ENCODE assay signal across 1 cellular context in genomic region chr1:53929349-53929945, GRCh38.
TF ChIP-seq lines count a peak whose summit lies in the region.

No MANE protein-coding gene starts in this region.

TF ChIP-seq in GM23338, 12 proteins besides CTCF, POLR2A, EP300 and RAD21 (continued from another document):
- TF ChIP-seq, protein P1, sequence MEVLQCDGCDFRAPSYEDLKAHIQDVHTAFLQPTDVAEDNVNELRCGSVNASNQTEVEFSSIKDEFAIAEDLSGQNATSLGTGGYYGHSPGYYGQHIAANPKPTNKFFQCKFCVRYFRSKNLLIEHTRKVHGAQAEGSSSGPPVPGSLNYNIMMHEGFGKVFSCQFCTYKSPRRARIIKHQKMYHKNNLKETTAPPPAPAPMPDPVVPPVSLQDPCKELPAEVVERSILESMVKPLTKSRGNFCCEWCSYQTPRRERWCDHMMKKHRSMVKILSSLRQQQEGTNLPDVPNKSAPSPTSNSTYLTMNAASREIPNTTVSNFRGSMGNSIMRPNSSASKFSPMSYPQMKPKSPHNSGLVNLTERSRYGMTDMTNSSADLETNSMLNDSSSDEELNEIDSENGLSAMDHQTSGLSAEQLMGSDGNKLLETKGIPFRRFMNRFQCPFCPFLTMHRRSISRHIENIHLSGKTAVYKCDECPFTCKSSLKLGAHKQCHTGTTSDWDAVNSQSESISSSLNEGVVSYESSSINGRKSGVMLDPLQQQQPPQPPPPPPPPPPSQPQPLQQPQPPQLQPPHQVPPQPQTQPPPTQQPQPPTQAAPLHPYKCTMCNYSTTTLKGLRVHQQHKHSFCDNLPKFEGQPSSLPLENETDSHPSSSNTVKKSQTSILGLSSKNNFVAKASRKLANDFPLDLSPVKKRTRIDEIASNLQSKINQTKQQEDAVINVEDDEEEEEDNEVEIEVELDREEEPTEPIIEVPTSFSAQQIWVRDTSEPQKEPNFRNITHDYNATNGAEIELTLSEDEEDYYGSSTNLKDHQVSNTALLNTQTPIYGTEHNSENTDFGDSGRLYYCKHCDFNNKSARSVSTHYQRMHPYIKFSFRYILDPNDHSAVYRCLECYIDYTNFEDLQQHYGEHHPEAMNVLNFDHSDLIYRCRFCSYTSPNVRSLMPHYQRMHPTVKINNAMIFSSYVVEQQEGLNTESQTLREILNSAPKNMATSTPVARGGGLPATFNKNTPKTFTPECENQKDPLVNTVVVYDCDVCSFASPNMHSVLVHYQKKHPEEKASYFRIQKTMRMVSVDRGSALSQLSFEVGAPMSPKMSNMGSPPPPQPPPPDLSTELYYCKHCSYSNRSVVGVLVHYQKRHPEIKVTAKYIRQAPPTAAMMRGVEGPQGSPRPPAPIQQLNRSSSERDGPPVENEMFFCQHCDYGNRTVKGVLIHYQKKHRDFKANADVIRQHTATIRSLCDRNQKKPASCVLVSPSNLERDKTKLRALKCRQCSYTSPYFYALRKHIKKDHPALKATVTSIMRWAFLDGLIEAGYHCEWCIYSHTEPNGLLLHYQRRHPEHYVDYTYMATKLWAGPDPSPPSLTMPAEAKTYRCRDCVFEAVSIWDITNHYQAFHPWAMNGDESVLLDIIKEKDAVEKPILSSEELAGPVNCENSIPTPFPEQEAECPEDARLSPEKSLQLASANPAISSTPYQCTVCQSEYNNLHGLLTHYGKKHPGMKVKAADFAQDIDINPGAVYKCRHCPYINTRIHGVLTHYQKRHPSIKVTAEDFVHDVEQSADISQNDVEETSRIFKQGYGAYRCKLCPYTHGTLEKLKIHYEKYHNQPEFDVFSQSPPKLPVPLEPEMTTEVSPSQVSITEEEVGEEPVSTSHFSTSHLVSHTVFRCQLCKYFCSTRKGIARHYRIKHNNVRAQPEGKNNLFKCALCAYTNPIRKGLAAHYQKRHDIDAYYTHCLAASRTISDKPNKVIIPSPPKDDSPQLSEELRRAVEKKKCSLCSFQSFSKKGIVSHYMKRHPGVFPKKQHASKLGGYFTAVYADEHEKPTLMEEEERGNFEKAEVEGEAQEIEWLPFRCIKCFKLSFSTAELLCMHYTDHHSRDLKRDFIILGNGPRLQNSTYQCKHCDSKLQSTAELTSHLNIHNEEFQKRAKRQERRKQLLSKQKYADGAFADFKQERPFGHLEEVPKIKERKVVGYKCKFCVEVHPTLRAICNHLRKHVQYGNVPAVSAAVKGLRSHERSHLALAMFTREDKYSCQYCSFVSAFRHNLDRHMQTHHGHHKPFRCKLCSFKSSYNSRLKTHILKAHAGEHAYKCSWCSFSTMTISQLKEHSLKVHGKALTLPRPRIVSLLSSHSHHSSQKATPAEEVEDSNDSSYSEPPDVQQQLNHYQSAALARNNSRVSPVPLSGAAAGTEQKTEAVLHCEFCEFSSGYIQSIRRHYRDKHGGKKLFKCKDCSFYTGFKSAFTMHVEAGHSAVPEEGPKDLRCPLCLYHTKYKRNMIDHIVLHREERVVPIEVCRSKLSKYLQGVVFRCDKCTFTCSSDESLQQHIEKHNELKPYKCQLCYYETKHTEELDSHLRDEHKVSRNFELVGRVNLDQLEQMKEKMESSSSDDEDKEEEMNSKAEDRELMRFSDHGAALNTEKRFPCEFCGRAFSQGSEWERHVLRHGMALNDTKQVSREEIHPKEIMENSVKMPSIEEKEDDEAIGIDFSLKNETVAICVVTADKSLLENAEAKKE (CRISPR knock-in tag; IDR thresholded peaks at IDR 0.05) = no peak
- TF ChIP-seq POLR2AphosphoS5 (IDR thresholded peaks at IDR 0.05; ENCODE audit: low read depth) (no peak), EZH2 (IDR thresholded peaks at IDR 0.05; ENCODE audit: low read depth, unreplicated experiment) (no peak), ZNF331 (CRISPR knock-in tag; IDR thresholded peaks at IDR 0.05; ENCODE audit: low read depth) (no peak), ZNF114 (CRISPR knock-in tag; IDR thresholded peaks at IDR 0.05) (no peak), NANOG (IDR thresholded peaks at IDR 0.05; ENCODE audit: borderline replicate concordance) (no peak), STAT1 (IDR thresholded peaks at IDR 0.05; ENCODE audit: unreplicated experiment) (no peak)
- TF ChIP-seq, protein P2, sequence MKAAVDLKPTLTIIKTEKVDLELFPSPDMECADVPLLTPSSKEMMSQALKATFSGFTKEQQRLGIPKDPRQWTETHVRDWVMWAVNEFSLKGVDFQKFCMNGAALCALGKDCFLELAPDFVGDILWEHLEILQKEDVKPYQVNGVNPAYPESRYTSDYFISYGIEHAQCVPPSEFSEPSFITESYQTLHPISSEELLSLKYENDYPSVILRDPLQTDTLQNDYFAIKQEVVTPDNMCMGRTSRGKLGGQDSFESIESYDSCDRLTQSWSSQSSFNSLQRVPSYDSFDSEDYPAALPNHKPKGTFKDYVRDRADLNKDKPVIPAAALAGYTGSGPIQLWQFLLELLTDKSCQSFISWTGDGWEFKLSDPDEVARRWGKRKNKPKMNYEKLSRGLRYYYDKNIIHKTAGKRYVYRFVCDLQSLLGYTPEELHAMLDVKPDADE (IDR thresholded peaks at IDR 0.05) = no peak
- TF ChIP-seq, protein P3, sequence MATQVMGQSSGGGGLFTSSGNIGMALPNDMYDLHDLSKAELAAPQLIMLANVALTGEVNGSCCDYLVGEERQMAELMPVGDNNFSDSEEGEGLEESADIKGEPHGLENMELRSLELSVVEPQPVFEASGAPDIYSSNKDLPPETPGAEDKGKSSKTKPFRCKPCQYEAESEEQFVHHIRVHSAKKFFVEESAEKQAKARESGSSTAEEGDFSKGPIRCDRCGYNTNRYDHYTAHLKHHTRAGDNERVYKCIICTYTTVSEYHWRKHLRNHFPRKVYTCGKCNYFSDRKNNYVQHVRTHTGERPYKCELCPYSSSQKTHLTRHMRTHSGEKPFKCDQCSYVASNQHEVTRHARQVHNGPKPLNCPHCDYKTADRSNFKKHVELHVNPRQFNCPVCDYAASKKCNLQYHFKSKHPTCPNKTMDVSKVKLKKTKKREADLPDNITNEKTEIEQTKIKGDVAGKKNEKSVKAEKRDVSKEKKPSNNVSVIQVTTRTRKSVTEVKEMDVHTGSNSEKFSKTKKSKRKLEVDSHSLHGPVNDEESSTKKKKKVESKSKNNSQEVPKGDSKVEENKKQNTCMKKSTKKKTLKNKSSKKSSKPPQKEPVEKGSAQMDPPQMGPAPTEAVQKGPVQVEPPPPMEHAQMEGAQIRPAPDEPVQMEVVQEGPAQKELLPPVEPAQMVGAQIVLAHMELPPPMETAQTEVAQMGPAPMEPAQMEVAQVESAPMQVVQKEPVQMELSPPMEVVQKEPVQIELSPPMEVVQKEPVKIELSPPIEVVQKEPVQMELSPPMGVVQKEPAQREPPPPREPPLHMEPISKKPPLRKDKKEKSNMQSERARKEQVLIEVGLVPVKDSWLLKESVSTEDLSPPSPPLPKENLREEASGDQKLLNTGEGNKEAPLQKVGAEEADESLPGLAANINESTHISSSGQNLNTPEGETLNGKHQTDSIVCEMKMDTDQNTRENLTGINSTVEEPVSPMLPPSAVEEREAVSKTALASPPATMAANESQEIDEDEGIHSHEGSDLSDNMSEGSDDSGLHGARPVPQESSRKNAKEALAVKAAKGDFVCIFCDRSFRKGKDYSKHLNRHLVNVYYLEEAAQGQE (IDR thresholded peaks at IDR 0.05; ENCODE audit: unreplicated experiment) = no peak
